In genomic region chr4:159107203-159107921, GRCh38 we compare ENCODE assay signal across 10 cellular contexts. TPM values are rescaled to one million over a fixed set of nuclear protein-coding genes. Genes with fewer than 3 reads are reported as not detected.
DNase-seq lines count a peak whose midpoint lies in the region; ATAC-seq, FAIRE-seq and TF ChIP-seq lines count a peak whose summit lies in the region.
"Had no signal": no experiment of that assay in that cellular context is flagged by ENCODE, and none has a peak within 500 bp of the region (broad histone marks: within the 10 kb centered on the region; RNA-seq: fewer than 3 reads in every experiment).

No MANE protein-coding gene starts in this region.

- H3K9me3 ChIP-seq in fibroblast of lung (ENCODE audit: control insufficient read depth, insufficient read depth, low read depth, low read length) = no peaks in the 10 kb centered on the region
- H3K9me3 ChIP-seq: suprapubic skin had no signal

- FAIRE-seq in RCC 7860 (lab: Jason Lieb, UNC) = peak; percentile 80

- no peak overlapping the region for H3K9ac ChIP-seq in fibroblast of lung (ENCODE audit: insufficient read depth, low read length)

- H4K20me1 ChIP-seq in fibroblast of lung (ENCODE audit: control insufficient read depth, extremely low read depth, insufficient read depth, low read length) = no peaks in the 10 kb centered on the region

- no peak for TF ChIP-seq CTCF in fibroblast of lung (conservative IDR thresholded peaks at IDR 0.05 in 1 of 2, IDR thresholded peaks at IDR 0.05 in 1 of 2; ENCODE audit: low read depth in 1 of 2, low read length in 2 of 2)

- H3K27ac ChIP-seq in fibroblast of lung (ENCODE audit: insufficient read depth, low read length) = no peak overlapping the region
- H3K27ac ChIP-seq: suprapubic skin had no signal

- peaks cover 5% of the 10 kb centered on the region for H3K36me3 Mint-ChIP-seq in activated naive CD4-positive, alpha-beta T cell treated with anti-CD3 and anti-CD28 coated beads, Interleukin-2, amount 50 U/mL, for 24 hours
- H3K36me3 Mint-ChIP-seq in stimulated activated effector memory CD8-positive, alpha-beta T cell treated with anti-CD3 and anti-CD28 coated beads, Interleukin-12 subunit alpha, Interleukin-12 subunit beta, amount 100 ng/mL, for 72 hours = peaks cover 9% of the 10 kb centered on the region

- no peaks in the 10 kb centered on the region for H3K36me3 ChIP-seq in fibroblast of lung (ENCODE audit: control insufficient read depth, insufficient read depth, low read length)
- H3K36me3 ChIP-seq: suprapubic skin had no signal

- no peaks in the 10 kb centered on the region for H3K27me3 ChIP-seq in fibroblast of lung (ENCODE audit: control insufficient read depth, insufficient read depth, low read length)
- H3K27me3 ChIP-seq: suprapubic skin had no signal

- H3K27ac Mint-ChIP-seq in activated naive CD4-positive, alpha-beta T cell treated with anti-CD3 and anti-CD28 coated beads, Interleukin-2, amount 50 U/mL, for 24 hours = peak overlapping the region; percentile 97
- no peak overlapping the region for H3K27ac Mint-ChIP-seq in stimulated activated effector memory CD8-positive, alpha-beta T cell treated with anti-CD3 and anti-CD28 coated beads, Interleukin-12 subunit alpha, Interleukin-12 subunit beta, amount 100 ng/mL, for 72 hours

- no peak for DNase-seq in activated naive CD4-positive, alpha-beta T cell (lab: John Stamatoyannopoulos, UW)
- peak; percentile 12 for DNase-seq in RCC 7860 (ENCODE audit: low spot score)
- peak; percentile 12 to 53 for DNase-seq in fibroblast of lung (ENCODE audit: low read depth in 2 of 2)
- no peak for DNase-seq in stimulated activated effector memory CD8-positive, alpha-beta T cell treated with anti-CD3 and anti-CD28 coated beads, Interleukin-12 subunit alpha, Interleukin-12 subunit beta, amount 100 ng/mL, for 72 hours (ENCODE audit: low spot score in 2 of 2)
- DNase-seq in stimulated activated CD4-positive, alpha-beta T cell treated with anti-CD3 and anti-CD28 coated beads, Interleukin-15, amount 100 ng/mL, for 24 hours = no peak
- no peak for DNase-seq in activated gamma-delta T cell (lab: John Stamatoyannopoulos, UW)
- DNase-seq: occipital lobe had no signal

- peaks cover 8% of the 10 kb centered on the region for H3K4me1 ChIP-seq in fibroblast of lung (ENCODE audit: control insufficient read depth, extremely low read depth, insufficient read depth, low read length)

- peak overlapping the region; percentile 81 for H3K4me3 Mint-ChIP-seq in activated naive CD4-positive, alpha-beta T cell treated with anti-CD3 and anti-CD28 coated beads, Interleukin-2, amount 50 U/mL, for 24 hours
- peak overlapping the region; percentile 86 for H3K4me3 Mint-ChIP-seq in stimulated activated effector memory CD8-positive, alpha-beta T cell treated with anti-CD3 and anti-CD28 coated beads, Interleukin-12 subunit alpha, Interleukin-12 subunit beta, amount 100 ng/mL, for 72 hours

- no peak overlapping the region for H2AFZ ChIP-seq in fibroblast of lung (ENCODE audit: low read length)

- ATAC-seq in stimulated activated effector memory CD8-positive, alpha-beta T cell treated with anti-CD3 and anti-CD28 coated beads, Interleukin-12 subunit alpha, Interleukin-12 subunit beta, amount 100 ng/mL, for 72 hours = no peak
- ATAC-seq in HG02938 (IDR thresholded peaks at IDR 0.05; ENCODE audit: unreplicated experiment) = no peak

- peaks cover 41% of the 10 kb centered on the region for H3K79me2 ChIP-seq in fibroblast of lung (ENCODE audit: control insufficient read depth, insufficient read depth, low read length)

- no peaks in the 10 kb centered on the region for H3K9me3 Mint-ChIP-seq in activated naive CD4-positive, alpha-beta T cell treated with anti-CD3 and anti-CD28 coated beads, Interleukin-2, amount 50 U/mL, for 24 hours
- H3K9me3 Mint-ChIP-seq in stimulated activated effector memory CD8-positive, alpha-beta T cell treated with anti-CD3 and anti-CD28 coated beads, Interleukin-12 subunit alpha, Interleukin-12 subunit beta, amount 100 ng/mL, for 72 hours = no peaks in the 10 kb centered on the region

- peak overlapping the region; percentile 42 for H3K4me2 ChIP-seq in fibroblast of lung (ENCODE audit: extremely low read depth, insufficient read depth, low read length)

- no peaks in the 10 kb centered on the region for H3K27me3 Mint-ChIP-seq in activated naive CD4-positive, alpha-beta T cell treated with anti-CD3 and anti-CD28 coated beads, Interleukin-2, amount 50 U/mL, for 24 hours

- H3K4me1 Mint-ChIP-seq in activated naive CD4-positive, alpha-beta T cell treated with anti-CD3 and anti-CD28 coated beads, Interleukin-2, amount 50 U/mL, for 24 hours = peaks cover 58% of the 10 kb centered on the region
- peaks cover 39% of the 10 kb centered on the region for H3K4me1 Mint-ChIP-seq in stimulated activated effector memory CD8-positive, alpha-beta T cell treated with anti-CD3 and anti-CD28 coated beads, Interleukin-12 subunit alpha, Interleukin-12 subunit beta, amount 100 ng/mL, for 72 hours

- no peak overlapping the region for H3K4me3 ChIP-seq in fibroblast of lung (replicated peaks in 1 of 4; ENCODE audit: control extremely low read depth in 1 of 4, insufficient read depth in 1 of 4, low read depth in 3 of 4, low read length in 4 of 4)

RNA-seq across cellular contexts. Expression of gene RAPGEF2, which starts 4.5 kb away (rescaled TPM):
- 29.8 and 58.5 TPM in 2 replicates for total RNA-seq in fibroblast of lung
- 39.7 and 45.5 TPM in 2 replicates for polyA plus RNA-seq in fibroblast of lung
- polyA plus RNA-seq in fibroblast of lung (2012) = 18.2 and 22.0 TPM in 2 replicates
- polyA minus RNA-seq in fibroblast of lung (ENCODE audit: low replicate concordance) = 9.3 and 38.8 TPM in 2 replicates

Comparison
In these comparisons a context has a peak if more than half of its experiments do, and no peak if none do; other contexts are left out.
1. DNase-seq: peak in RCC 7860 (single experiment) and fibroblast of lung (2 of 2); none in activated naive CD4-positive, alpha-beta T cell (0 of 4), stimulated activated effector memory CD8-positive, alpha-beta T cell treated with anti-CD3 and anti-CD28 coated beads, Interleukin-12 subunit alpha, Interleukin-12 subunit beta, amount 100 ng/mL, for 72 hours (0 of 2), stimulated activated CD4-positive, alpha-beta T cell treated with anti-CD3 and anti-CD28 coated beads, Interleukin-15, amount 100 ng/mL, for 24 hours (single experiment) and activated gamma-delta T cell (single experiment).